Comparison of ENCODE assay signal across 10 cellular contexts in the genomic region with DNA sequence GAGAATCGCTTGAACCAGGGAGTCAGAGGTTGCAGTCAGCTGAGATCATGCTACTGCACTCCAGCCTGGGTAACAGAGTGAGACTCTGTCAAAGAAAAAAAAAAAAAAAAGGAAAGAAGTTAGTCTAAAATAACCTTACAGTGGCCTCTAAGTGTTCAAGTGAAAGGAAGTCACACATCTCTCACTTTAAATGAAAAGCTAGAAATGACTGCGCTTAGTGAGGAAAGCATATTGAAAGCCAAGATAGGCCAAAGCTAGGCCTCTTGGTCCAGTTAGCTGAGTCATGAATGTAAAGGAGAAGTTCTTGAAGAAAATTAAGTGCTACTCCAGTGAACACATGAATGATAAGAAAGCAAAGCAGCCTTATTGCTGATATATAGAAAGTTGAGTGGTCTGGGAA. TPM values are rescaled to one million over a fixed set of nuclear protein-coding genes. Genes with fewer than 3 reads are reported as not detected.
DNase-seq lines count a peak whose midpoint lies in the region; ATAC-seq lines count a peak whose summit lies in the region.
"Had no signal": no experiment of that assay in that cellular context is flagged by ENCODE, and none has a peak within 500 bp of the region (broad histone marks: within the 10 kb centered on the region; RNA-seq: fewer than 3 reads in every experiment).

No MANE protein-coding gene starts in this region.

- no peak overlapping the region for H3K4me3 Mint-ChIP-seq in central memory CD8-positive, alpha-beta T cell

- H3K9me3 Mint-ChIP-seq in central memory CD8-positive, alpha-beta T cell: no peaks in the 10 kb centered on the region

- H3K27ac Mint-ChIP-seq in central memory CD8-positive, alpha-beta T cell (ENCODE audit: low read depth): no peak overlapping the region

- in situ Hi-C loops in G401 (cut with HindIII; ENCODE audit: low sequenced_read_pairs): no loop called here

- no peaks in the 10 kb centered on the region for H3K36me3 Mint-ChIP-seq in central memory CD8-positive, alpha-beta T cell (ENCODE audit: insufficient read depth)

- ATAC-seq in GM18519 (IDR thresholded peaks at IDR 0.05; ENCODE audit: low FRiP score, unreplicated experiment) (peak; percentile 89), GM21423 (IDR thresholded peaks at IDR 0.05; ENCODE audit: unreplicated experiment) (peak; percentile 85), HG03135 (IDR thresholded peaks at IDR 0.05; ENCODE audit: unreplicated experiment) (peak; percentile 94)
- peak; percentile 76 for ATAC-seq in central memory CD8-positive, alpha-beta T cell (replicated peaks; ENCODE audit: extremely low read depth, poor library complexity, severe bottlenecking)

- DNase-seq in central memory CD8-positive, alpha-beta T cell (ENCODE audit: low spot score in 2 of 2): no peak
- DNase-seq in ureter (ENCODE audit: low spot score): no peak
- no peak for DNase-seq in NK-92 (lab: John Stamatoyannopoulos, UW; ENCODE audit: unreplicated experiment)
- DNase-seq in G401 (ENCODE audit: low spot score): no peak
- DNase-seq in hypothalamus (lab: John Stamatoyannopoulos, UW): no peak
- DNase-seq: DMS 273 treated with DMSO at 0.1 percent for 48 hours, NCI-H1092 had no signal

- peaks cover 9% of the 10 kb centered on the region for H3K4me1 Mint-ChIP-seq in central memory CD8-positive, alpha-beta T cell

- no peaks in the 10 kb centered on the region for H3K27me3 Mint-ChIP-seq in central memory CD8-positive, alpha-beta T cell

RNA-seq across cellular contexts. Expression of gene ITGA1, which starts 38.1 kb away (rescaled TPM):
- 170 TPM for total RNA-seq in ureter
- total RNA-seq in G401 (2014; rRNA removed; shearing (Covaris generic)): not detected in 2 replicates

RNA-seq across cellular contexts. Expression of gene PELO, which starts 38.1 kb away (rescaled TPM):
- total RNA-seq in ureter: 44.7 TPM
- total RNA-seq in G401 (2014; rRNA removed; shearing (Covaris generic)): 17.1 and 17.4 TPM in 2 replicates

Comparison
In these comparisons a context has a peak if more than half of its experiments do, and no peak if none do; other contexts are left out.
1. RNA of gene ITGA1, which starts 38.1 kb away (total RNA-seq): 170 TPM in ureter (single experiment); not detected in G401; every median in the first group is over 100 times any median in the second.
2. Peak in every context shown above with its lines, with median percentiles within 50 percentile points of each other: ATAC-seq.